ENCODE assay signal across 22 cellular contexts in the genomic region with DNA sequence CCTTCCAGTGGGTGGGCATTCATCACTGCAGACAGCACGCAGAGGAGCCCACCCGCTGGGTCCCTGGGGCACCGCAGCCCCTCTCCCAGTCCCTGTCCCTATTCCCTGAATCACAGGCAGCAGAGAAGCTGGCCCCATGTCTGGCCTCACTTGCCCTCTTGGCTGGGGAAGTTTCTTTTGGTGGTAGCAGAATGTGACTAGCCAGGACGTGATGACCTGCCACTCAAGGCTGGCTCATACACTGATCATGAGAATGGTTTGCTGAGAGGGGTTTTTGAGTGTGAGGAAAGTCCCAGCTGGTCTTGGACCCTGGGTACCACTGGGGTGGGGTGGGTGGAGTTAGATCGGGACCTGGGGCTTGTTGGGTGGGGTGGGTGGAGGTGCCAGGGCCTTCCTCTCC. TPM values are rescaled to one million over a fixed set of nuclear protein-coding genes. Genes with fewer than 3 reads are reported as not detected.
DNase-seq lines count a peak whose midpoint lies in the region; ATAC-seq, FAIRE-seq and TF ChIP-seq lines count a peak whose summit lies in the region.
"Had no signal": no experiment of that assay in that cellular context is flagged by ENCODE, and none has a peak within 500 bp of the region (broad histone marks: within the 10 kb centered on the region; RNA-seq: fewer than 3 reads in every experiment).

No MANE protein-coding gene starts in this region.

- no peak overlapping the region for H4K91ac ChIP-seq in neuronal stem cell (ENCODE audit: low read depth, low read length, poor library complexity)

- intact Hi-C loops in natural killer cell (cut with micrococcal nuclease) (no loop called here), thyroid gland (cut with DNase I) (no loop called here), sigmoid colon (cut with DNase I) (no loop called here), testis (cut with DNase I; ENCODE audit: low total_unique reads) (no loop called here)

- no peak for ATAC-seq in natural killer cell
- no peak for ATAC-seq in natural killer cell treated with Interleukin-12 subunit alpha and Interleukin-12 subunit beta and Interleukin-15 and Interleukin-18, amount 100 ng/mL, for 72 hours
- no peak for ATAC-seq in central memory CD8-positive, alpha-beta T cell (replicated peaks; ENCODE audit: extremely low read depth, poor library complexity, severe bottlenecking)

- H3K9ac ChIP-seq in neuronal stem cell (ENCODE audit: low read depth, low read length, poor library complexity) = no peak overlapping the region
- H3K9ac ChIP-seq: GM23248 had no signal

- H4K8ac ChIP-seq in neuronal stem cell (ENCODE audit: low read depth, low read length) = no peak overlapping the region

- TF ChIP-seq EP300 in sigmoid colon (IDR thresholded peaks at IDR 0.05) = no peak

- H2BK12ac ChIP-seq in neuronal stem cell (ENCODE audit: low read length) = no peak overlapping the region

- no peak overlapping the region for H2AK5ac ChIP-seq in neuronal stem cell (ENCODE audit: low read depth, low read length)

- no peak overlapping the region for H2BK5ac ChIP-seq in neuronal stem cell (ENCODE audit: low read length)

- H3K36me3 ChIP-seq in neuronal stem cell (replicated peaks in 1 of 2; ENCODE audit: control insufficient read depth in 2 of 2, insufficient read depth in 2 of 2, low read length in 2 of 2) = no peaks in the 10 kb centered on the region
- H3K36me3 ChIP-seq in thyroid gland = no peaks in the 10 kb centered on the region
- H3K36me3 ChIP-seq in sigmoid colon = no peaks in the 10 kb centered on the region
- H3K36me3 ChIP-seq in testis (ENCODE audit: low read depth, missing control alignments) = no peaks in the 10 kb centered on the region
- H3K36me3 ChIP-seq: BE2C, Peyer's patch had no signal

- H2BK120ac ChIP-seq in neuronal stem cell (ENCODE audit: low read depth, low read length) = no peak overlapping the region

- H3K27me3 ChIP-seq in neuronal stem cell (ENCODE audit: control insufficient read depth in 3 of 3, insufficient read depth in 3 of 3, low read depth in 1 of 3, low read length in 3 of 3) = peaks cover 0 to 6% (median 0%) of the 10 kb centered on the region in 3 experiments
- no peaks in the 10 kb centered on the region for H3K27me3 ChIP-seq in thyroid gland
- no peaks in the 10 kb centered on the region for H3K27me3 ChIP-seq in sigmoid colon
- no peaks in the 10 kb centered on the region for H3K27me3 ChIP-seq in testis
- H3K27me3 ChIP-seq: BE2C, Peyer's patch had no signal

- H3K9me3 ChIP-seq in neuronal stem cell (replicated peaks in 1 of 2; ENCODE audit: control insufficient read depth in 2 of 2, insufficient read depth in 1 of 2, low read depth in 1 of 2, low read length in 2 of 2) = no peaks in the 10 kb centered on the region
- no peaks in the 10 kb centered on the region for H3K9me3 ChIP-seq in thyroid gland
- H3K9me3 ChIP-seq in sigmoid colon = no peaks in the 10 kb centered on the region
- no peaks in the 10 kb centered on the region for H3K9me3 ChIP-seq in testis
- H3K9me3 ChIP-seq: BE2C, Caco-2, Peyer's patch had no signal

- H3K27ac Mint-ChIP-seq in natural killer cell = peak overlapping the region; percentile 82 to 95
- peak overlapping the region in 1 of 2 donors; percentile 62 for H3K27ac Mint-ChIP-seq in natural killer cell treated with Interleukin-12 subunit alpha and Interleukin-12 subunit beta and Interleukin-15 and Interleukin-18, amount 100 ng/mL, for 72 hours
- peak overlapping the region; percentile 84 for H3K27ac Mint-ChIP-seq in central memory CD8-positive, alpha-beta T cell (ENCODE audit: low read depth)

- no peak overlapping the region for H3K23ac ChIP-seq in neuronal stem cell (ENCODE audit: low read depth, low read length, poor library complexity)

- H3K4ac ChIP-seq in neuronal stem cell (ENCODE audit: low read length) = no peak overlapping the region

- H3K4me1 ChIP-seq in neuronal stem cell (ENCODE audit: control insufficient read depth in 2 of 2, insufficient read depth in 1 of 2, low read depth in 1 of 2, low read length in 2 of 2) (peaks cover 12 to 14% of the 10 kb centered on the region in 2 donors), thyroid gland (no peaks in the 10 kb centered on the region), sigmoid colon (peaks cover 0 to 3% (median 0%) of the 10 kb centered on the region in 4 donors), testis (no peaks in the 10 kb centered on the region)

- H3K79me1 ChIP-seq in neuronal stem cell (ENCODE audit: low read depth, low read length) = no peaks in the 10 kb centered on the region

- H3K27me3 Mint-ChIP-seq in natural killer cell (ENCODE audit: low read depth in 2 of 2) = no peaks in the 10 kb centered on the region
- H3K27me3 Mint-ChIP-seq in natural killer cell treated with Interleukin-12 subunit alpha and Interleukin-12 subunit beta and Interleukin-15 and Interleukin-18, amount 100 ng/mL, for 72 hours = no peaks in the 10 kb centered on the region
- H3K27me3 Mint-ChIP-seq in central memory CD8-positive, alpha-beta T cell = no peaks in the 10 kb centered on the region

- TF ChIP-seq POLR2A in thyroid gland (IDR thresholded peaks at IDR 0.05) (no peak), sigmoid colon (IDR thresholded peaks at IDR 0.05) (no peak), H54 (IDR thresholded peaks at IDR 0.05; ENCODE audit: low read depth, low read length) (no peak), testis (IDR thresholded peaks at IDR 0.05) (no peak)

- H2AFZ ChIP-seq in neuronal stem cell (ENCODE audit: low read length) = no peak overlapping the region
- H2AFZ ChIP-seq: GM23248 had no signal

- H3K27ac ChIP-seq in neuronal stem cell (replicated peaks; ENCODE audit: low read length) (no peak overlapping the region), thyroid gland (no peak overlapping the region), sigmoid colon (no peak overlapping the region), testis (no peak overlapping the region)
- H3K27ac ChIP-seq: GM23248, Peyer's patch had no signal

- no peaks in the 10 kb centered on the region for H3K9me3 Mint-ChIP-seq in natural killer cell
- H3K9me3 Mint-ChIP-seq in natural killer cell treated with Interleukin-12 subunit alpha and Interleukin-12 subunit beta and Interleukin-15 and Interleukin-18, amount 100 ng/mL, for 72 hours = no peaks in the 10 kb centered on the region
- H3K9me3 Mint-ChIP-seq in central memory CD8-positive, alpha-beta T cell = no peaks in the 10 kb centered on the region

- H3K4me2 ChIP-seq in neuronal stem cell (ENCODE audit: insufficient read depth, low read length, poor library complexity, severe bottlenecking) = no peak overlapping the region

- no peak overlapping the region for H3K14ac ChIP-seq in neuronal stem cell (ENCODE audit: low read length)

- peak overlapping the region; percentile 40 for H2BK15ac ChIP-seq in neuronal stem cell (ENCODE audit: low read length)

- no peak overlapping the region for H3K4me3 Mint-ChIP-seq in natural killer cell
- no peak overlapping the region for H3K4me3 Mint-ChIP-seq in natural killer cell treated with Interleukin-12 subunit alpha and Interleukin-12 subunit beta and Interleukin-15 and Interleukin-18, amount 100 ng/mL, for 72 hours
- no peak overlapping the region for H3K4me3 Mint-ChIP-seq in central memory CD8-positive, alpha-beta T cell

- H3K36me3 Mint-ChIP-seq in natural killer cell = no peaks in the 10 kb centered on the region
- H3K36me3 Mint-ChIP-seq in natural killer cell treated with Interleukin-12 subunit alpha and Interleukin-12 subunit beta and Interleukin-15 and Interleukin-18, amount 100 ng/mL, for 72 hours = no peaks in the 10 kb centered on the region
- H3K36me3 Mint-ChIP-seq in central memory CD8-positive, alpha-beta T cell (ENCODE audit: insufficient read depth) = peaks cover 9% of the 10 kb centered on the region

- no peak for DNase-seq in natural killer cell
- no peak for DNase-seq in natural killer cell treated with Interleukin-12 subunit alpha and Interleukin-12 subunit beta and Interleukin-15 and Interleukin-18, amount 100 ng/mL, for 72 hours (ENCODE audit: low spot score)
- no peak for DNase-seq in central memory CD8-positive, alpha-beta T cell (ENCODE audit: low spot score in 2 of 2)
- no peak for DNase-seq in neuronal stem cell (ENCODE audit: low spot score)
- DNase-seq in thyroid gland = no peak
- DNase-seq in sigmoid colon = no peak
- DNase-seq in H54 (ENCODE audit: insufficient read length, low spot score) = no peak
- DNase-seq in testis = no peak
- DNase-seq: BE2C; Caco-2; CD4-positive, alpha-beta memory T cell; DMS 273 treated with DMSO at 0.1 percent for 48 hours; DMS79 treated with DMSO at 0.1 percent for 48 hours; GM23248; HCEC 1CT; IMR-90; NCI-H1694; NCI-H2081; NCI-H2171; NCI-H524 treated with DMSO at 0.1 percent for 48 hours; Peyer's patch had no signal

- peaks cover 68 to 87% of the 10 kb centered on the region in 2 donors for H3K4me1 Mint-ChIP-seq in natural killer cell
- H3K4me1 Mint-ChIP-seq in natural killer cell treated with Interleukin-12 subunit alpha and Interleukin-12 subunit beta and Interleukin-15 and Interleukin-18, amount 100 ng/mL, for 72 hours (ENCODE audit: low read depth in 2 of 2) = peaks cover 75 to 80% of the 10 kb centered on the region in 2 donors
- peaks cover 89% of the 10 kb centered on the region for H3K4me1 Mint-ChIP-seq in central memory CD8-positive, alpha-beta T cell

- no CpG with 5 or more reads among the region's 5 CpGs for WGBS in neuronal stem cell (ENCODE audit: extremely low coverage in 2 of 2, insufficient read length in 2 of 2, insufficient replicate concordance in 1 of 2), 2 donors
- 88 to 92% methylated on average over 2 to 5 of the region's 5 CpGs for WGBS in thyroid gland, 2 donors
- WGBS in sigmoid colon, 2 donors = 85 to 92% methylated on average over 5 of the region's 5 CpGs
- 90% methylated on average over 3 to 5 of the region's 5 CpGs for WGBS in testis, 2 donors

- H3K4me3 ChIP-seq in neuronal stem cell (ENCODE audit: low read length in 2 of 2) (no peak overlapping the region), thyroid gland (replicated peaks in 1 of 3) (no peak overlapping the region), sigmoid colon (no peak overlapping the region), testis (no peak overlapping the region)
- H3K4me3 ChIP-seq: GM23248, Peyer's patch had no signal

- TF ChIP-seq CTCF in natural killer cell (IDR thresholded peaks at IDR 0.05) (no peak), thyroid gland (IDR thresholded peaks at IDR 0.05) (no peak), sigmoid colon (IDR thresholded peaks at IDR 0.05) (no peak), testis (IDR thresholded peaks at IDR 0.05) (no peak)

- H3K18ac ChIP-seq in neuronal stem cell (ENCODE audit: low read length) = peak overlapping the region; percentile 32

- no peak for FAIRE-seq in H54 (lab: Jason Lieb, UNC)
- FAIRE-seq: HTR-8/SVneo had no signal

RNA-seq across cellular contexts. Expression of a gene that starts 29.0 kb away (rescaled TPM):
- total RNA-seq in natural killer cell (100 to 1,000 TPM; 414 to 531 (median 455) TPM), thyroid gland (10 to 100 TPM; 30.7 to 85.1 (median 40.6) TPM), sigmoid colon (100 to 1,000 TPM in 1 of 4 donors, 10 to 100 TPM in 3; 38.9 to 208 (median 67.3) TPM), testis (10 to 100 TPM; 24.3 to 39.7 TPM)
- total RNA-seq in natural killer cell treated with Interleukin-12 subunit alpha and Interleukin-12 subunit beta and Interleukin-15 and Interleukin-18, amount 100 ng/mL, for 72 hours = 10 to 100 TPM; 44.5 to 52.5 TPM
- 6.6 TPM for polyA plus RNA-seq in neuronal stem cell (2013, experiment 1 of 2)
- polyA plus RNA-seq in neuronal stem cell (2013, experiment 2 of 2) = 6.6 TPM
- polyA plus RNA-seq in sigmoid colon (10 to 100 TPM; 30.0 to 66.2 (median 55.0) TPM), testis (ENCODE audit: insufficient read depth, low read depth, low replicate concordance) (14.1 TPM)
